10 cellular contexts compared by ENCODE assay signal in genomic region chr21:42077685-42078238, GRCh38. TPM values are rescaled to one million over a fixed set of nuclear protein-coding genes. Genes with fewer than 3 reads are reported as not detected.
DNase-seq lines count a peak whose midpoint lies in the region; ATAC-seq, FAIRE-seq and TF ChIP-seq lines count a peak whose summit lies in the region.
"Not testable (repeated sequence)": the region's sequence is repeated elsewhere in the genome, so short reads cannot be mapped to it uniquely, and the experiment has no call there.
"Had no signal": no experiment of that assay in that cellular context is flagged by ENCODE, and none has a peak within 500 bp of the region (broad histone marks: within the 10 kb centered on the region; RNA-seq: fewer than 3 reads in every experiment).

No MANE protein-coding gene starts in this region.

- H2AFZ ChIP-seq in astrocyte (ENCODE audit: low read depth, low read length): not testable (repeated sequence)

- H3K36me3 Mint-ChIP-seq in astrocyte (ENCODE audit: low read depth, unreplicated experiment); stimulated activated naive B cell treated with anti-CD40 and anti-IgM and Interleukin-4, amounts not matched to agents 10 μg/mL and 1 μg/mL and 100 μg/mL, for 72 hours: not testable (repeated sequence)

- H3K36me3 ChIP-seq in astrocyte (ENCODE audit: insufficient read depth, low read length): not testable (repeated sequence)

- ATAC-seq in GM18502 (IDR thresholded peaks at IDR 0.05; ENCODE audit: poor library complexity, unreplicated experiment) (peak; percentile 81), GM21423 (IDR thresholded peaks at IDR 0.05; ENCODE audit: unreplicated experiment) (peak; percentile 81), HG02759 (IDR thresholded peaks at IDR 0.05; ENCODE audit: unreplicated experiment) (peak; percentile 83), HG03103 (IDR thresholded peaks at IDR 0.05; ENCODE audit: low read depth, unreplicated experiment) (peak; percentile 67), HG03558 (IDR thresholded peaks at IDR 0.05; ENCODE audit: extremely low read depth, unreplicated experiment) (peak; percentile 74)
- peak; percentile 93 to 94 for ATAC-seq in stimulated activated naive B cell treated with anti-CD40 and anti-IgM and Interleukin-4, amounts not matched to agents 10 μg/mL and 1 μg/mL and 100 μg/mL, for 72 hours (replicated peaks)

- TF ChIP-seq CTCF in astrocyte (IDR thresholded peaks at IDR 0.05; ENCODE audit: insufficient read depth, low read depth, low read length): not testable (repeated sequence)

- H3K4me1 Mint-ChIP-seq in astrocyte (ENCODE audit: low read depth, unreplicated experiment): peaks cover 17% of the 10 kb centered on the region
- peaks cover 29 to 53% of the 10 kb centered on the region in 2 donors for H3K4me1 Mint-ChIP-seq in stimulated activated naive B cell treated with anti-CD40 and anti-IgM and Interleukin-4, amounts not matched to agents 10 μg/mL and 1 μg/mL and 100 μg/mL, for 72 hours

- not testable (repeated sequence) for H4K20me1 ChIP-seq in astrocyte (ENCODE audit: insufficient read depth, low read length)

- peak overlapping the region; percentile 26 for H3K27ac Mint-ChIP-seq in astrocyte (ENCODE audit: unreplicated experiment)
- H3K27ac Mint-ChIP-seq in stimulated activated naive B cell treated with anti-CD40 and anti-IgM and Interleukin-4, amounts not matched to agents 10 μg/mL and 1 μg/mL and 100 μg/mL, for 72 hours: peak overlapping the region; percentile 10

- H3K27me3 ChIP-seq in astrocyte (ENCODE audit: insufficient read depth, low read length): not testable (repeated sequence)

- H3K4me1 ChIP-seq in astrocyte (ENCODE audit: insufficient read depth, low read length): peaks cover 32% of the 10 kb centered on the region

- not testable (repeated sequence) for H3K9ac ChIP-seq in astrocyte (ENCODE audit: low read length)

- not testable (repeated sequence) for FAIRE-seq in astrocyte (lab: Jason Lieb, UNC)

- DNase-seq in GM19238 (ENCODE audit: insufficient read length, low spot score): peak; percentile 73
- not testable (repeated sequence) for DNase-seq in astrocyte (ENCODE audit: low read depth)
- peak; percentile 46 for DNase-seq in stimulated activated naive B cell treated with anti-CD40 and anti-IgM and Interleukin-4, amounts not matched to agents 10 μg/mL and 1 μg/mL and 100 μg/mL, for 72 hours

- not testable (repeated sequence) for H3K79me2 ChIP-seq in astrocyte (ENCODE audit: insufficient read depth, low read length)

- not testable (repeated sequence) for H3K27ac ChIP-seq in astrocyte (ENCODE audit: low read depth, low read length)

- not testable (repeated sequence) for H3K4me2 ChIP-seq in astrocyte (ENCODE audit: low read length)

- H3K27me3 Mint-ChIP-seq in astrocyte (ENCODE audit: low read depth, unreplicated experiment): peaks cover 32% of the 10 kb centered on the region
- H3K27me3 Mint-ChIP-seq in stimulated activated naive B cell treated with anti-CD40 and anti-IgM and Interleukin-4, amounts not matched to agents 10 μg/mL and 1 μg/mL and 100 μg/mL, for 72 hours: not testable (repeated sequence)

- H3K4me3 ChIP-seq in astrocyte (ENCODE audit: insufficient read depth, low read depth, low read length): not testable (repeated sequence)

- not testable (repeated sequence) for H3K9me3 Mint-ChIP-seq in astrocyte (ENCODE audit: unreplicated experiment); stimulated activated naive B cell treated with anti-CD40 and anti-IgM and Interleukin-4, amounts not matched to agents 10 μg/mL and 1 μg/mL and 100 μg/mL, for 72 hours

- not testable (repeated sequence) for H3K4me3 Mint-ChIP-seq in astrocyte (ENCODE audit: unreplicated experiment); stimulated activated naive B cell treated with anti-CD40 and anti-IgM and Interleukin-4, amounts not matched to agents 10 μg/mL and 1 μg/mL and 100 μg/mL, for 72 hours

- not testable (repeated sequence) for H3K9me3 ChIP-seq in astrocyte (ENCODE audit: insufficient read depth, low read depth, low read length)

RNA-seq across cellular contexts. Expression of gene UMODL1, which starts 6.6 kb away (rescaled TPM):
- total RNA-seq in astrocyte: 0.10 TPM in 1 of 2 replicates, not detected in the other
- total RNA-seq: posterior vena cava, RPMI7951 had no signal
